Comparison of ENCODE assay signal across 21 cellular contexts in genomic region chr22:17890892-17891291, GRCh38.
A peak's percentile ranks its signal among the peaks of the same experiment; 100 is the strongest.
DNase-seq lines count a peak whose midpoint lies in the region; ATAC-seq and TF ChIP-seq lines count a peak whose summit lies in the region.
"Had no signal": no experiment of that assay in that cellular context is flagged by ENCODE, and none has a peak within 500 bp of the region (broad histone marks: within the 10 kb centered on the region; RNA-seq: fewer than 3 reads in every experiment).

No MANE protein-coding gene starts in this region.

- peaks cover 3% of the 10 kb centered on the region for H3K36me3 ChIP-seq in Caco-2 (ENCODE audit: control insufficient read depth, insufficient read depth, low read length)
- peaks cover 17% of the 10 kb centered on the region for H3K36me3 ChIP-seq in rectal smooth muscle tissue (ENCODE audit: control insufficient read depth, insufficient read depth, low read length)
- H3K36me3 ChIP-seq: ovary had no signal

- no peaks in the 10 kb centered on the region for H3K27me3 ChIP-seq in Caco-2 (replicated peaks; ENCODE audit: control insufficient read depth, insufficient read depth, low read length)
- no peaks in the 10 kb centered on the region for H3K27me3 ChIP-seq in right cardiac atrium (ENCODE audit: control insufficient read depth, insufficient read depth)
- H3K27me3 ChIP-seq in rectal smooth muscle tissue (ENCODE audit: control insufficient read depth, insufficient read depth, low read length), result no peaks in the 10 kb centered on the region
- H3K27me3 ChIP-seq: ovary, spleen, upper lobe of right lung had no signal

- H3K9ac ChIP-seq in rectal smooth muscle tissue (ENCODE audit: low read length), result no peak overlapping the region
- H3K9ac ChIP-seq: KMS-11 had no signal

- POLR2A ChIA-PET in Caco-2 (lab: Charles Lee), result no interaction called here

- BruUV-seq in Caco-2 (replicated peaks; lab: Mats Ljungman, UMichigan), result no TSS peak

- H3K4me1 ChIP-seq in Caco-2 (peaks cover 36% of the 10 kb centered on the region), right cardiac atrium (ENCODE audit: control insufficient read depth, insufficient read depth, low read length) (no peaks in the 10 kb centered on the region), rectal smooth muscle tissue (ENCODE audit: control insufficient read depth, insufficient read depth, low read length) (peaks cover 14% of the 10 kb centered on the region)
- H3K4me1 ChIP-seq: spleen, upper lobe of right lung had no signal

- 61% methylated on average over 3 of the region's 3 CpGs for WGBS in right cardiac atrium

- no peaks in the 10 kb centered on the region for H3K27me3 Mint-ChIP-seq in Caco-2 (ENCODE audit: insufficient read depth, unreplicated experiment)
- H3K27me3 Mint-ChIP-seq: dendritic cell treated with granulocyte-macrophage colony-stimulating factor and Interleukin-4, amounts not matched to agents 40 ng/mL and 50 ng/mL, for 4 days had no signal

- peaks cover 72% of the 10 kb centered on the region for H3K36me3 Mint-ChIP-seq in Caco-2 (ENCODE audit: insufficient read depth, unreplicated experiment)

- H3K27ac Mint-ChIP-seq in Caco-2 (ENCODE audit: unreplicated experiment), result peak overlapping the region; percentile 88
- H3K27ac Mint-ChIP-seq: activated naive CD4-positive, alpha-beta T cell treated with anti-CD3 and anti-CD28 coated beads for 36 hours; dendritic cell treated with granulocyte-macrophage colony-stimulating factor and Interleukin-4, amounts not matched to agents 40 ng/mL and 50 ng/mL, for 4 days had no signal

- H3K4me3 ChIP-seq in Caco-2 (ENCODE audit: low read depth, low read length) (no peak overlapping the region), right cardiac atrium (ENCODE audit: low read length) (no peak overlapping the region), rectal smooth muscle tissue (ENCODE audit: low read length) (no peak overlapping the region)
- H3K4me3 ChIP-seq: mucosa of descending colon, ovary, spleen, upper lobe of right lung had no signal

- H3K4me3 Mint-ChIP-seq in Caco-2 (ENCODE audit: unreplicated experiment), result no peak overlapping the region
- H3K4me3 Mint-ChIP-seq: activated naive CD4-positive, alpha-beta T cell treated with anti-CD3 and anti-CD28 coated beads for 36 hours; CD8-positive, alpha-beta memory T cell; dendritic cell treated with granulocyte-macrophage colony-stimulating factor and Interleukin-4, amounts not matched to agents 40 ng/mL and 50 ng/mL, for 4 days had no signal

- no peaks in the 10 kb centered on the region for H3K9me3 Mint-ChIP-seq in Caco-2 (ENCODE audit: unreplicated experiment)
- H3K9me3 Mint-ChIP-seq: activated naive CD4-positive, alpha-beta T cell treated with anti-CD3 and anti-CD28 coated beads for 36 hours; CD8-positive, alpha-beta memory T cell; dendritic cell treated with granulocyte-macrophage colony-stimulating factor and Interleukin-4, amounts not matched to agents 40 ng/mL and 50 ng/mL, for 4 days had no signal

- H3K27ac ChIP-seq in caudate nucleus (ENCODE audit: low read depth, low read length) (peak overlapping the region; percentile 39), right cardiac atrium (ENCODE audit: low read length) (peak overlapping the region; percentile 63), rectal smooth muscle tissue (ENCODE audit: low read depth, low read length) (peak overlapping the region; percentile 72)
- H3K27ac ChIP-seq: KMS-11, ovary, spleen, upper lobe of right lung had no signal

- H3K4me1 Mint-ChIP-seq in Caco-2 (ENCODE audit: low read depth, unreplicated experiment), result peaks cover 38% of the 10 kb centered on the region
- H3K4me1 Mint-ChIP-seq: CD8-positive, alpha-beta memory T cell had no signal

- no peaks in the 10 kb centered on the region for H3K9me3 ChIP-seq in Caco-2
- no peaks in the 10 kb centered on the region for H3K9me3 ChIP-seq in right cardiac atrium (ENCODE audit: control insufficient read depth, low read length)
- H3K9me3 ChIP-seq: mucosa of descending colon, ovary, spleen, upper lobe of right lung had no signal

- intact Hi-C loops in Caco-2 (cut with micrococcal nuclease; ENCODE audit: unreplicated experiment), result loop anchor here (1.0 to 10.0 kb wide), 2 partner anchors 61 to 114 kb away; no protein-coding TSS in a partner anchor
- intact Hi-C loops in right cardiac atrium (cut with DNase I), result loop anchor here (2.0 to 10.0 kb wide), 4 partner anchors 56 to 114 kb away; no protein-coding TSS in a partner anchor

- no peak for TF ChIP-seq CTCF in Caco-2 (IDR thresholded peaks at IDR 0.05; ENCODE audit: insufficient read depth in 1 of 2, low read depth in 1 of 2, low read length in 1 of 2, severe bottlenecking in 1 of 2, unreplicated experiment in 1 of 2)

- ATAC-seq in right cardiac atrium (no peak), HG02642 (IDR thresholded peaks at IDR 0.05; ENCODE audit: poor library complexity, unreplicated experiment) (no peak), GM21825 (IDR thresholded peaks at IDR 0.05; ENCODE audit: unreplicated experiment) (no peak)
- ATAC-seq: HCT116, upper lobe of right lung had no signal

- CTCF ChIA-PET in Caco-2 (lab: Charles Lee), result interaction anchor here (0.5 to 2.4 kb wide), 5 partner anchors 60 to 187 kb away, joined by 3 to 9 read pairs (median 7); partner anchors contain the start of gene PEX26

- DNase-seq in Caco-2 (no peak), caudate nucleus (lab: John Stamatoyannopoulos, UW) (peak in 1 of 61 donors; percentile 27), right cardiac atrium (no peak), NCI-H510A (lab: John Stamatoyannopoulos, UW) (no peak), NCI-H82 (lab: John Stamatoyannopoulos, UW) (no peak)
- DNase-seq: activated CD4-positive, alpha-beta T cell treated with anti-CD3 and anti-CD28 coated beads, Interleukin-2, amount 50 U/mL, for 4 hours; activated naive CD4-positive, alpha-beta T cell treated with anti-CD3 and anti-CD28 coated beads for 36 hours; activated T-cell treated with anti-CD3 and anti-CD28 coated beads for 4 hours; CD8-positive, alpha-beta memory T cell; NCI-H1048; NCI-H748 treated with DMSO at 0.1 percent for 48 hours; ovary; spleen; upper lobe of right lung had no signal
